18 cellular contexts compared by ENCODE assay signal in genomic region chr5:136309376-136309775, GRCh38. TPM values are rescaled to one million over a fixed set of nuclear protein-coding genes. Genes with fewer than 3 reads are reported as not detected.
A peak's percentile ranks its signal among the peaks of the same experiment; 100 is the strongest.
DNase-seq lines count a peak whose midpoint lies in the region; ATAC-seq and TF ChIP-seq lines count a peak whose summit lies in the region.
"Had no signal": no experiment of that assay in that cellular context is flagged by ENCODE, and none has a peak within 500 bp of the region (broad histone marks: within the 10 kb centered on the region; RNA-seq: fewer than 3 reads in every experiment).

No MANE protein-coding gene starts in this region.

- no peaks in the 10 kb centered on the region for H3K36me3 Mint-ChIP-seq in MCF 10A (ENCODE audit: insufficient read depth, unreplicated experiment)
- no peaks in the 10 kb centered on the region for H3K36me3 Mint-ChIP-seq in neural progenitor cell
- H3K36me3 Mint-ChIP-seq in type B pancreatic cell, result no peaks in the 10 kb centered on the region
- H3K36me3 Mint-ChIP-seq: CD8-positive, alpha-beta memory T cell had no signal

- intact Hi-C loops in MCF 10A (cut with micrococcal nuclease), result no loop called here
- intact Hi-C loops in mammary epithelial cell (cut with micrococcal nuclease), result no loop called here
- intact Hi-C loops in left ventricle myocardium superior (cut with micrococcal nuclease), result no loop called here

- no peaks in the 10 kb centered on the region for H3K79me2 ChIP-seq in mammary epithelial cell (ENCODE audit: insufficient read depth, low read length)
- no peaks in the 10 kb centered on the region for H3K79me2 ChIP-seq in neural progenitor cell (ENCODE audit: low read depth)

- H3K9ac ChIP-seq in mammary epithelial cell (ENCODE audit: insufficient read depth, low read length), result no peak overlapping the region
- H3K9ac ChIP-seq in neural progenitor cell, result no peak overlapping the region
- H3K9ac ChIP-seq: BLaER1 had no signal

- in situ Hi-C loops in mammary epithelial cell (cut with MboI; ENCODE audit: low sequenced_read_pairs in 2 of 2), result no loop called here

- no peaks in the 10 kb centered on the region for H3K36me3 ChIP-seq in mammary epithelial cell (ENCODE audit: insufficient read depth, low read length)
- no peaks in the 10 kb centered on the region for H3K36me3 ChIP-seq in neural progenitor cell
- H3K36me3 ChIP-seq in BE2C, result no peaks in the 10 kb centered on the region
- H3K36me3 ChIP-seq: BLaER1 had no signal

- H3K27ac ChIP-seq in mammary epithelial cell (ENCODE audit: insufficient read depth, low read depth, low read length) (no peak overlapping the region), neural progenitor cell (no peak overlapping the region)
- H3K27ac ChIP-seq: 22Rv1, BLaER1 had no signal

- TF ChIP-seq CTCF in MCF 10A (IDR thresholded peaks at IDR 0.05; ENCODE audit: unreplicated experiment) (no peak), mammary epithelial cell (conservative IDR thresholded peaks at IDR 0.05 in 1 of 2, IDR thresholded peaks at IDR 0.05 in 1 of 2; ENCODE audit: extremely low read depth in 1 of 2, insufficient read depth in 1 of 2, low read depth in 1 of 2, low read length in 2 of 2) (no peak), epithelial cell of esophagus (IDR thresholded peaks at IDR 0.05; ENCODE audit: insufficient read depth, low read depth, low read length, missing control alignments) (no peak), neural progenitor cell (IDR thresholded peaks at IDR 0.05) (no peak), BE2C (IDR thresholded peaks at IDR 0.05; ENCODE audit: low read depth, low read length) (no peak), type B pancreatic cell (conservative IDR thresholded peaks at IDR 0.05) (no peak)

- CTCF ChIA-PET in MCF 10A (lab: Yijun Ruan, JAX) (interaction anchor here (0.5 kb wide), 1 partner anchor 96 kb away, joined by 3 read pairs; no protein-coding TSS in a partner anchor), mammary epithelial cell (lab: Charles Lee; ENCODE audit: low non-redundant PET) (no interaction called here)

- 0% methylated on average over 6 of the region's 6 CpGs for whole genome bisulfite sequencing in mammary epithelial cell (ENCODE audit: low coverage, missing lambda C conversion rate)

- H3K27ac Mint-ChIP-seq in MCF 10A (ENCODE audit: low read depth, unreplicated experiment), result no peak overlapping the region
- H3K27ac Mint-ChIP-seq in neural progenitor cell, result no peak overlapping the region
- H3K27ac Mint-ChIP-seq in type B pancreatic cell, result no peak overlapping the region
- H3K27ac Mint-ChIP-seq: CD8-positive, alpha-beta memory T cell; GM23338; IgD-negative memory B cell had no signal

- H4K20me1 ChIP-seq in mammary epithelial cell (ENCODE audit: insufficient read depth, low read length) (no peaks in the 10 kb centered on the region), neural progenitor cell (ENCODE audit: low read depth) (no peaks in the 10 kb centered on the region)
- H4K20me1 ChIP-seq: BLaER1 had no signal

- no peak overlapping the region for H3K4me2 ChIP-seq in mammary epithelial cell (ENCODE audit: insufficient read depth, low read depth, low read length)
- H3K4me2 ChIP-seq in neural progenitor cell, result peak overlapping the region; percentile 2
- H3K4me2 ChIP-seq: BLaER1, GM23338 had no signal

- H3K4me1 ChIP-seq in mammary epithelial cell (ENCODE audit: insufficient read depth, low read length), result no peaks in the 10 kb centered on the region
- H3K4me1 ChIP-seq in neural progenitor cell, result peaks cover 7% of the 10 kb centered on the region
- H3K4me1 ChIP-seq in BE2C, result no peaks in the 10 kb centered on the region
- H3K4me1 ChIP-seq: BLaER1, Caco-2 had no signal

- H3K4me3 Mint-ChIP-seq in MCF 10A (ENCODE audit: unreplicated experiment) (no peak overlapping the region), neural progenitor cell (no peak overlapping the region), type B pancreatic cell (no peak overlapping the region)
- H3K4me3 Mint-ChIP-seq: CD8-positive, alpha-beta memory T cell; GM23338; IgD-negative memory B cell had no signal

- H3K27me3 Mint-ChIP-seq in MCF 10A (ENCODE audit: insufficient read depth, unreplicated experiment) (peaks cover 30% of the 10 kb centered on the region), neural progenitor cell (ENCODE audit: insufficient read depth, low read depth) (no peaks in the 10 kb centered on the region), type B pancreatic cell (peaks cover 23% of the 10 kb centered on the region)

- no TSS peak for BruUV-seq in MCF 10A (replicated peaks; lab: Mats Ljungman, UMichigan)
- no TSS peak for BruUV-seq in mammary epithelial cell (replicated peaks; lab: Mats Ljungman, UMichigan)

- no peaks in the 10 kb centered on the region for H3F3A ChIP-seq in neural progenitor cell (ENCODE audit: low read depth)

- DNase-seq in MCF 10A (ENCODE audit: unreplicated experiment) (peak; percentile 17), mammary epithelial cell (no peak), epithelial cell of esophagus (ENCODE audit: low read depth) (peak; percentile 29), neural progenitor cell (ENCODE audit: low spot score) (no peak), left ventricle myocardium superior (no peak), BE2C (no peak), DMS114 treated with DMSO at 0.1 percent for 48 hours (lab: John Stamatoyannopoulos, UW; ENCODE audit: unreplicated experiment) (no peak), type B pancreatic cell (ENCODE audit: extremely low spot score, unreplicated experiment) (no peak)
- DNase-seq: Caco-2; CD8-positive, alpha-beta memory T cell; DMS53; H7 had no signal

- ATAC-seq in left ventricle myocardium superior, result no peak

- H3K4me1 Mint-ChIP-seq in MCF 10A (ENCODE audit: insufficient read depth, unreplicated experiment) (no peaks in the 10 kb centered on the region), neural progenitor cell (peaks cover 8% of the 10 kb centered on the region), type B pancreatic cell (ENCODE audit: unreplicated experiment) (peaks cover 3% of the 10 kb centered on the region)
- H3K4me1 Mint-ChIP-seq: CD8-positive, alpha-beta memory T cell; GM23338 had no signal

- H3K9me3 Mint-ChIP-seq in MCF 10A (ENCODE audit: unreplicated experiment), result no peaks in the 10 kb centered on the region
- no peaks in the 10 kb centered on the region for H3K9me3 Mint-ChIP-seq in neural progenitor cell
- no peaks in the 10 kb centered on the region for H3K9me3 Mint-ChIP-seq in type B pancreatic cell
- H3K9me3 Mint-ChIP-seq: IgD-negative memory B cell had no signal

- POLR2A ChIA-PET in MCF 10A (lab: Yijun Ruan, JAX), result no interaction called here

- H2AFZ ChIP-seq in mammary epithelial cell (ENCODE audit: low read depth, low read length) (no peak overlapping the region), neural progenitor cell (replicated peaks) (no peak overlapping the region)
- H2AFZ ChIP-seq: GM23338 had no signal

- H3K27me3 ChIP-seq in mammary epithelial cell (ENCODE audit: insufficient read depth, low read length) (no peaks in the 10 kb centered on the region), neural progenitor cell (no peaks in the 10 kb centered on the region), BE2C (no peaks in the 10 kb centered on the region; the same call in 1 of the 2 replicates)
- H3K27me3 ChIP-seq: BLaER1 had no signal

- no peak overlapping the region for H3K4me3 ChIP-seq in mammary epithelial cell (replicated peaks in 1 of 3; ENCODE audit: insufficient read depth in 1 of 3, low read depth in 2 of 3, low read length in 3 of 3)
- H3K4me3 ChIP-seq in epithelial cell of esophagus (ENCODE audit: low read length), result no peak overlapping the region
- H3K4me3 ChIP-seq in neural progenitor cell, result no peak overlapping the region
- H3K4me3 ChIP-seq in BE2C (ENCODE audit: low read depth, low read length), result no peak overlapping the region
- H3K4me3 ChIP-seq: BLaER1, GM23338 had no signal

- no peaks in the 10 kb centered on the region for H3K9me3 ChIP-seq in mammary epithelial cell (replicated peaks; ENCODE audit: insufficient read depth, low read length)
- H3K9me3 ChIP-seq in neural progenitor cell (ENCODE audit: low read depth), result no peaks in the 10 kb centered on the region
- H3K9me3 ChIP-seq in BE2C, result no peaks in the 10 kb centered on the region
- H3K9me3 ChIP-seq: BLaER1, Caco-2 had no signal

- dilution Hi-C loops in mammary epithelial cell (cut with HindIII; ENCODE audit: low sequenced_read_pairs), result no loop called here

RNA-seq across cellular contexts. Expression of gene TRPC7, which starts 56.0 kb away (rescaled TPM):
- total RNA-seq in MCF 10A (2022) (not detected in 2 replicates), mammary epithelial cell (not detected), neural progenitor cell (ENCODE audit: low replicate concordance) (not detected in 2 replicates), left ventricle myocardium superior (not detected), type B pancreatic cell (ENCODE audit: low replicate concordance) (2.2 and 5.2 TPM in 2 replicates)
- not detected for polyA plus RNA-seq in mammary epithelial cell
- polyA minus RNA-seq in mammary epithelial cell, result not detected
- not detected for polyA plus RNA-seq in BE2C (2012; ENCODE audit: insufficient read depth, insufficient read length, low read depth)
- total RNA-seq: A673; Caco-2; CD8-positive, alpha-beta memory T cell; HT1080 had no signal
- polyA plus RNA-seq: CD8-positive, alpha-beta memory T cell; GM23338; IgD-negative memory B cell had no signal

Comparison
In these comparisons a context has a peak if more than half of its experiments do, and no peak if none do; other contexts are left out.
1. DNase-seq: peak in MCF 10A (single experiment) and epithelial cell of esophagus (single experiment); none in mammary epithelial cell (single experiment), neural progenitor cell (single experiment), left ventricle myocardium superior (single experiment), BE2C (single experiment), DMS114 treated with DMSO at 0.1 percent for 48 hours (single experiment) and type B pancreatic cell (single experiment).